In the genomic region with DNA sequence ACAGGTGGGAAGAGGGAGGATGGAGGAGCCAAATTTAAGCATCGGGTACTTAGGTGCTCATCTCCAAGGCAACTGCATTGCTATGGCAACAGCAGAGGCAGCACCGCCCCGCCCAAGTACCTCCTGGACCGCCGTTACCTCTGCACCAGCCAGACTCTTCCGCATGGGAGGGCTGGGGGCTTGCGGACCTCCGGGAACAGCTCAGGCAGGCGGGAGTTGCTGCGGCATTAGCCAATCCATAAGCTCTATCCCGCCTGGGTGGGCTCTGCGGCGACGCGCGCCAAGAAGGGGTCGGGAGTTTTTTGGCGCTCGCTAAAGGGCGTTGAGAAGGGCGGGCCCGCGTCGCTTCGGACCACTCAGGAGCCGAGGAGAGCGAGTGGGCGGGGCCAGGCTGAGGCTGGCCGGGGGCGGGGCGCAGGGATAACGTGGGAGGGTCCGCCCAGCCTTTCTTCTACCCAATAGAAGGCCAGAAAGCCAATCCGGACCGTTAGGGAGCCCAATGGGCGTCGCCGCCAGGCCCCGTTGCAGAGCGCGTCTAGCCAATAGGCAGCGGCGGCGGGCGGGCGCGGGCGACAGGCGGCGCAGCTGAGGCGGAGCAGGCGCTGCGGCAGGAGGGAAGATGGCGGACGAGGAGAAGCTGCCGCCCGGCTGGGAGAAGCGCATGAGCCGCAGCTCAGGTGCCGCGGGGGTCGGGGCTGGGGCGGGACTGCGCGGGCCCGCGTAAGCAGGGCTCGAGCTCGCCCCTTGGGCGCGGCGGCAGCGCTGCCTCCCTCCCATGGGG, we compare ENCODE assay signal across 8 cellular contexts. TPM values are rescaled to one million over a fixed set of nuclear protein-coding genes. Genes with fewer than 3 reads are reported as not detected.
DNase-seq lines count a peak whose midpoint lies in the region; ATAC-seq and TF ChIP-seq lines count a peak whose summit lies in the region.

A gene (plus strand): TSS at position 593 of the 781 bp plus-strand sequence. CDS start 27 bp downstream, at position 620.

- H3K36me3 ChIP-seq in DND-41 (ENCODE audit: insufficient read depth, low read length) (peaks cover 40% of the 10 kb centered on the region), KOPT-K1 (ENCODE audit: insufficient read depth, low read length) (peaks cover 38% of the 10 kb centered on the region), Peyer's patch (peaks cover 0 to 24% (median 0%) of the 10 kb centered on the region in 3 donors), muscle layer of duodenum (ENCODE audit: control insufficient read depth in 1 of 2, insufficient read depth in 2 of 2, low read length in 2 of 2) (peaks cover 3 to 15% of the 10 kb centered on the region in 2 donors)

- H3K9me3 ChIP-seq in DND-41 (ENCODE audit: insufficient read depth, low read length, severe bottlenecking): no peaks in the 10 kb centered on the region
- no peaks in the 10 kb centered on the region for H3K9me3 ChIP-seq in KOPT-K1 (ENCODE audit: insufficient read depth, low read length, poor library complexity, severe bottlenecking)
- no peaks in the 10 kb centered on the region for H3K9me3 ChIP-seq in Peyer's patch
- no peaks in the 10 kb centered on the region for H3K9me3 ChIP-seq in muscle layer of duodenum (ENCODE audit: control insufficient read depth in 1 of 2, low read length in 2 of 2)

- peak within 1 kb of the TSS; percentile 79 for H2AFZ ChIP-seq in DND-41 (ENCODE audit: low read depth, low read length)

- peak within 1 kb of the TSS; percentile 99 for H3K4me2 ChIP-seq in DND-41 (ENCODE audit: insufficient read depth, low read length)

- H4K20me1 ChIP-seq in DND-41 (ENCODE audit: insufficient read depth, low read length): peaks cover 26% of the 10 kb centered on the region

- peak in 1 of 2 donors; percentile 41 for TF ChIP-seq POLR2A in Peyer's patch (IDR thresholded peaks at IDR 0.05)

- H3K27me3 ChIP-seq in DND-41 (ENCODE audit: insufficient read depth, low read length, poor library complexity): no peaks in the 10 kb centered on the region
- H3K27me3 ChIP-seq in Peyer's patch: no peaks in the 10 kb centered on the region
- H3K27me3 ChIP-seq in muscle layer of duodenum (ENCODE audit: low read depth, low read length): no peaks in the 10 kb centered on the region

- H3K79me2 ChIP-seq in DND-41 (ENCODE audit: insufficient read depth, low read length): peaks cover 62% of the 10 kb centered on the region

- TF ChIP-seq CTCF in DND-41 (IDR thresholded peaks at IDR 0.05; ENCODE audit: borderline replicate concordance, extremely low read depth, low read length, poor library complexity, severe bottlenecking) (peak; percentile 58), Peyer's patch (IDR thresholded peaks at IDR 0.05) (peak; percentile 28 to 81 (median 68))

- ATAC-seq in DND-41 (ENCODE audit: insufficient read depth, low read depth) (peak; percentile 93), GM21737 (IDR thresholded peaks at IDR 0.05; ENCODE audit: unreplicated experiment) (peak; percentile 93), esophagus mucosa (peak; percentile 99)

- peak within 1 kb of the TSS; percentile 88 for H3K9ac ChIP-seq in DND-41 (ENCODE audit: low read depth, low read length)

- DNase-seq in DND-41: peak; percentile 100
- peak; percentile 99 to 100 (median 100) for DNase-seq in Peyer's patch
- peak; percentile 99 to 100 for DNase-seq in activated T-cell treated with anti-CD3 and anti-CD28 coated beads, Interleukin-2, amount 50 U/mL, for 48 hours
- peak; percentile 98 to 99 for DNase-seq in stimulated activated CD8-positive, alpha-beta memory T cell treated with anti-CD3 and anti-CD28 coated beads, Interleukin-7, amount 100 ng/mL, for 4 hours (ENCODE audit: low read depth in 2 of 2)

- H3K27ac ChIP-seq in DND-41 (ENCODE audit: low read length): peak within 1 kb of the TSS; percentile 77
- peak within 1 kb of the TSS; percentile 77 for H3K27ac ChIP-seq in KOPT-K1 (ENCODE audit: low read depth, low read length, poor library complexity, severe bottlenecking)
- H3K27ac ChIP-seq in Peyer's patch: peak within 1 kb of the TSS; percentile 69 to 83 (median 76)
- H3K27ac ChIP-seq in muscle layer of duodenum (ENCODE audit: low read length): no peak within 1 kb of the TSS

- H3K4me3 ChIP-seq in DND-41 (ENCODE audit: low read depth in 1 of 2, low read length in 2 of 2) (peak within 1 kb of the TSS; percentile 62 to 95), Peyer's patch (peak within 1 kb of the TSS; percentile 90 to 100 (median 94)), muscle layer of duodenum (ENCODE audit: low read depth in 1 of 2, low read length in 2 of 2) (peak within 1 kb of the TSS; percentile 77 to 98)

- peaks cover 34% of the 10 kb centered on the region for H3K4me1 ChIP-seq in DND-41 (ENCODE audit: insufficient read depth, low read length)
- peaks cover 0 to 17% (median 7%) of the 10 kb centered on the region in 4 donors for H3K4me1 ChIP-seq in Peyer's patch
- peaks cover 0 to 24% of the 10 kb centered on the region in 2 donors for H3K4me1 ChIP-seq in muscle layer of duodenum (ENCODE audit: control insufficient read depth in 1 of 2, insufficient read depth in 2 of 2, low read length in 2 of 2)

RNA-seq across cellular contexts. Expression of the gene that starts here (rescaled TPM):
- total RNA-seq in Peyer's patch (10 to 100 TPM; 35.7 to 89.1 (median 61.1) TPM), esophagus mucosa (54.4 TPM)
